Comparison of ENCODE assay signal across 23 cellular contexts in the genomic region with DNA sequence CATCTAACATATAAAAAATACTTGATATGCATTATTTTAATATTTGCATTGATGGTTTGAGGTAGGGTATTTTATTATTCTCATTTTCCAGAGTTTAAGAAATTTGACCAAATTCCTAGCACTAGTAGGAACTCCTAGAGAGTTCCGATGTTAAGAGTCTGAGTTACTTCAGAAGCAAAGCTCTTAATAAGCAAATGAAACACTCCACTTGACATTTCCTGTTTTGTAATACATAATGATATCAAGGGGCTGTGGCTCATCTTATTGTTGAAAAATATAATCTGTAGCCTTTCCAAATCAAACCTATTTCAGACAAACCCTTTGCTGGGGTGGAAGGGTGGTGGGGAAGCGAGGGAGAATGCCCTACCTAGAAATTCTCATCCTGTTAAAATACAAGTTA.
"Had no signal": no experiment of that assay in that cellular context is flagged by ENCODE, and none has a peak within 500 bp of the region (broad histone marks: within the 10 kb centered on the region; RNA-seq: fewer than 3 reads in every experiment).

No MANE protein-coding gene starts in this region.

- H3K27me3 Mint-ChIP-seq: activated naive CD8-positive, alpha-beta T cell treated with anti-CD3 and anti-CD28 coated beads, Interleukin-2, amount 50 U/mL, for 24 hours; naive thymus-derived CD8-positive, alpha-beta T cell; progenitor cell of endocrine pancreas; stimulated activated naive CD8-positive, alpha-beta T cell treated with anti-CD3 and anti-CD28 coated beads, Interleukin-15, Interleukin-2, amounts not matched to agents 100 ng/mL and 50 ng/mL, for 24 hours; T-cell had no signal

- ATAC-seq: activated CD8-positive, alpha-beta T cell treated with anti-CD3 and anti-CD28 coated beads, Interleukin-2, amount 10 ng/mL, durations not matched to agents 7 days and 5 days; activated naive CD8-positive, alpha-beta T cell treated with anti-CD3 and anti-CD28 coated beads, Interleukin-2, amount 50 U/mL, for 24 hours; foreskin keratinocyte; left lobe of liver; naive thymus-derived CD8-positive, alpha-beta T cell; T-cell had no signal

- H3K36me3 ChIP-seq: ascending aorta, neural progenitor cell, tibial artery, WERI-Rb-1 had no signal

- H3K27ac Mint-ChIP-seq: activated CD8-positive, alpha-beta T cell treated with anti-CD3 and anti-CD28 coated beads, Interleukin-2, amount 10 ng/mL, durations not matched to agents 7 days and 5 days; activated naive CD8-positive, alpha-beta T cell treated with anti-CD3 and anti-CD28 coated beads, Interleukin-2, amount 50 U/mL, for 24 hours; activated T-helper 1 cell treated with anti-CD3 and anti-CD28 coated beads, Interleukin-12 subunit alpha, Interleukin-12 subunit beta, Interleukin-2, Interleukin-4 antibody, amounts not matched to agents 30 ng/mL and 10 ng/mL and 1 ng/mL, durations not matched to agents 14 hours and 24 hours and 36 hours; naive thymus-derived CD8-positive, alpha-beta T cell; neural progenitor cell; progenitor cell of endocrine pancreas; stimulated activated naive CD8-positive, alpha-beta T cell treated with anti-CD3 and anti-CD28 coated beads, Interleukin-15, Interleukin-2, amounts not matched to agents 100 ng/mL and 50 ng/mL, for 24 hours; T-cell; T-helper 2 cell treated with Interferon-gamma antibody and Interleukin-4, amounts not matched to agents 5 μg/mL and 100 μg/mL, for 36 hours had no signal

- H3K9ac ChIP-seq: neural progenitor cell had no signal

- H3K4me3 ChIP-seq: ascending aorta, lung, neural progenitor cell, tibial artery had no signal

- H3K4me3 Mint-ChIP-seq: activated CD8-positive, alpha-beta T cell treated with anti-CD3 and anti-CD28 coated beads, Interleukin-2, amount 10 ng/mL, durations not matched to agents 7 days and 5 days; activated naive CD8-positive, alpha-beta T cell treated with anti-CD3 and anti-CD28 coated beads, Interleukin-2, amount 50 U/mL, for 24 hours; activated T-helper 1 cell treated with anti-CD3 and anti-CD28 coated beads, Interleukin-12 subunit alpha, Interleukin-12 subunit beta, Interleukin-2, Interleukin-4 antibody, amounts not matched to agents 30 ng/mL and 10 ng/mL and 1 ng/mL, durations not matched to agents 14 hours and 24 hours and 36 hours; naive thymus-derived CD8-positive, alpha-beta T cell; neural progenitor cell; stimulated activated naive CD8-positive, alpha-beta T cell treated with anti-CD3 and anti-CD28 coated beads, Interleukin-15, Interleukin-2, amounts not matched to agents 100 ng/mL and 50 ng/mL, for 24 hours; T-cell; T-helper 2 cell treated with Interferon-gamma antibody and Interleukin-4, amounts not matched to agents 5 μg/mL and 100 μg/mL, for 36 hours had no signal

- H3K27me3 ChIP-seq: ascending aorta, foreskin keratinocyte, neural progenitor cell, tibial artery had no signal

- H3K27ac ChIP-seq: ascending aorta, foreskin keratinocyte, neural progenitor cell, tibial artery, WERI-Rb-1 had no signal

- H3K4me1 ChIP-seq: ascending aorta, foreskin keratinocyte had no signal

- H2AFZ ChIP-seq: neural progenitor cell had no signal

- H3K4me2 ChIP-seq: neural progenitor cell had no signal

- H3K4me1 Mint-ChIP-seq: activated naive CD8-positive, alpha-beta T cell treated with anti-CD3 and anti-CD28 coated beads, Interleukin-2, amount 50 U/mL, for 24 hours; naive thymus-derived CD8-positive, alpha-beta T cell; T-cell had no signal

- DNase-seq: activated CD4-positive, alpha-beta T cell treated with anti-CD3 and anti-CD28 coated beads for 1 hour; activated CD4-positive, alpha-beta T cell treated with anti-CD3 and anti-CD28 coated beads, Interleukin-2, amount 50 U/mL, for 1 hour; activated CD8-positive, alpha-beta T cell treated with anti-CD3 and anti-CD28 coated beads, Interleukin-2, amount 10 ng/mL, durations not matched to agents 7 days and 5 days; activated gamma-delta T cell; activated naive CD4-positive, alpha-beta T cell treated with anti-CD3 and anti-CD28 coated beads, Interleukin-2, amount 50 U/mL, for 16 hours; activated naive CD8-positive, alpha-beta T cell treated with anti-CD3 and anti-CD28 coated beads, Interleukin-2, amount 50 U/mL, for 24 hours; cerebellar nuclear complex; foreskin keratinocyte; naive thymus-derived CD8-positive, alpha-beta T cell; retina; stimulated activated CD4-positive, alpha-beta T cell treated with anti-CD3 and anti-CD28 coated beads, Interleukin-4, amount 100 ng/mL, for 4 hours; substantia nigra; T-cell; tibial artery; WERI-Rb-1 had no signal

- H3K36me3 Mint-ChIP-seq: naive thymus-derived CD8-positive, alpha-beta T cell; neural progenitor cell; T-cell had no signal

- H3K9me3 ChIP-seq: ascending aorta, tibial artery had no signal

- H3K9me3 Mint-ChIP-seq: activated naive CD8-positive, alpha-beta T cell treated with anti-CD3 and anti-CD28 coated beads, Interleukin-2, amount 50 U/mL, for 24 hours; neural progenitor cell had no signal
